ENCODE assay signal across 1 cellular context in genomic region chr12:54161481-54162437, GRCh38.
TF ChIP-seq lines count a peak whose summit lies in the region.

No MANE protein-coding gene starts in this region.

TF ChIP-seq in K562, 482 proteins besides CTCF, POLR2A, EP300 and RAD21 (continued from another document and continues in another):
- TF ChIP-seq AFF4 (CRISPR knock-in tag; IDR thresholded peaks at IDR 0.05): no peak
- TF ChIP-seq THAP7 (CRISPR knock-in tag; IDR thresholded peaks at IDR 0.05): no peak
- no peak for TF ChIP-seq TAF1 (IDR thresholded peaks at IDR 0.05; ENCODE audit: control insufficient read depth, extremely low read depth, insufficient read depth, low read length, severe bottlenecking)
- TF ChIP-seq ZNF707 (CRISPR knock-in tag; conservative IDR thresholded peaks at IDR 0.05): no peak
- TF ChIP-seq ZNF589 (CRISPR knock-in tag; IDR thresholded peaks at IDR 0.05; ENCODE audit: low read depth): no peak
- no peak for TF ChIP-seq ATF2 (CRISPR knock-in tag; IDR thresholded peaks at IDR 0.05)
- TF ChIP-seq ETS2 (tag; IDR thresholded peaks at IDR 0.05; ENCODE audit: borderline replicate concordance, poor library complexity, severe bottlenecking): no peak
- TF ChIP-seq TGIF2 (CRISPR knock-in tag; IDR thresholded peaks at IDR 0.05): no peak
- peak; percentile 47 for TF ChIP-seq TBP (optimal IDR thresholded peaks at IDR 0.05; ENCODE audit: low read depth, low read length)
- TF ChIP-seq NFE2 (IDR thresholded peaks at IDR 0.05; ENCODE audit: low read depth): peak; percentile 39; the same call in 1 of the 2 replicates
- no peak for TF ChIP-seq ZNF778 (CRISPR knock-in tag; IDR thresholded peaks at IDR 0.05)
- TF ChIP-seq HDAC1 (IDR thresholded peaks at IDR 0.05): peak in 1 of 2 experiments; percentile 42; a peak in 1 of 4 replicates
- no peak for TF ChIP-seq ZNF76 (CRISPR knock-in tag; IDR thresholded peaks at IDR 0.05; ENCODE audit: borderline replicate concordance)
- no peak for TF ChIP-seq CC2D1A (IDR thresholded peaks at IDR 0.05)
- TF ChIP-seq ELF2 (CRISPR knock-in tag; IDR thresholded peaks at IDR 0.05): no peak
- no peak for TF ChIP-seq ZNF395 (CRISPR knock-in tag; IDR thresholded peaks at IDR 0.05)
- no peak for TF ChIP-seq ZFP30 (CRISPR knock-in tag; IDR thresholded peaks at IDR 0.05; ENCODE audit: borderline replicate concordance)
- no peak for TF ChIP-seq HMG20A (CRISPR knock-in tag; conservative IDR thresholded peaks at IDR 0.05)
- no peak for TF ChIP-seq TRIM28 (IDR thresholded peaks at IDR 0.05)
- peak; percentile 98 for TF ChIP-seq C11orf30 (IDR thresholded peaks at IDR 0.05; ENCODE audit: low read depth)
- no peak for TF ChIP-seq MBD1 (CRISPR knock-in tag; IDR thresholded peaks at IDR 0.05)
- TF ChIP-seq TEAD4 (IDR thresholded peaks at IDR 0.05; ENCODE audit: low read length): no peak
- no peak for TF ChIP-seq TEAD4 (CRISPR knock-in tag; IDR thresholded peaks at IDR 0.05; ENCODE audit: borderline replicate concordance)
- no peak for TF ChIP-seq PYGO2 (tag; IDR thresholded peaks at IDR 0.05)
- TF ChIP-seq SIN3A (IDR thresholded peaks at IDR 0.05; ENCODE audit: borderline replicate concordance in 2 of 2, control insufficient read depth in 1 of 2, low read depth in 2 of 2, low read length in 2 of 2): no peak
- no peak for TF ChIP-seq NRF1 (conservative IDR thresholded peaks at IDR 0.05 in 1 of 2, IDR thresholded peaks at IDR 0.05 in 1 of 2)
- TF ChIP-seq TFAP4 (CRISPR knock-in tag; IDR thresholded peaks at IDR 0.05; ENCODE audit: borderline replicate concordance): peak; percentile 46; the same call in 1 of the 2 replicates
- no peak for TF ChIP-seq E2F8 (IDR thresholded peaks at IDR 0.05; ENCODE audit: low read depth, partially characterized antibody)
- no peak for TF ChIP-seq BHLHE40 (IDR thresholded peaks at IDR 0.05; ENCODE audit: low read length)
- TF ChIP-seq TOE1 (IDR thresholded peaks at IDR 0.05; ENCODE audit: borderline replicate concordance): 0 out of 2 replicates have a peak, but pooled peaks have one; percentile 29
- TF ChIP-seq TOE1 (CRISPR knock-in tag; IDR thresholded peaks at IDR 0.05; ENCODE audit: borderline replicate concordance, low read depth): no peak
- TF ChIP-seq POLR2H (tag; IDR thresholded peaks at IDR 0.05; ENCODE audit: low read depth): no peak
- no peak for TF ChIP-seq MTA3 (IDR thresholded peaks at IDR 0.05; ENCODE audit: borderline replicate concordance)
- no peak for TF ChIP-seq ZNF121 (CRISPR knock-in tag; conservative IDR thresholded peaks at IDR 0.05)
- no peak for TF ChIP-seq CSDE1 (IDR thresholded peaks at IDR 0.05)
- no peak for TF ChIP-seq STAT5A (IDR thresholded peaks at IDR 0.05; ENCODE audit: borderline replicate concordance, low read length)
- TF ChIP-seq RBM14 (IDR thresholded peaks at IDR 0.05; ENCODE audit: borderline replicate concordance, insufficient read depth, low read depth, low read length): no peak
- TF ChIP-seq ZNF79 (CRISPR knock-in tag; IDR thresholded peaks at IDR 0.05; ENCODE audit: low read depth): no peak
- TF ChIP-seq ZNF263 (CRISPR knock-in tag; IDR thresholded peaks at IDR 0.05; ENCODE audit: borderline replicate concordance): no peak
- TF ChIP-seq MEIS2 (IDR thresholded peaks at IDR 0.05; ENCODE audit: partially characterized antibody): peak; percentile 78
- TF ChIP-seq GTF2E2 (tag; IDR thresholded peaks at IDR 0.05): no peak
- no peak for TF ChIP-seq CBX1 (IDR thresholded peaks at IDR 0.05; ENCODE audit: low read depth)
- no peak for TF ChIP-seq GMEB1 (CRISPR knock-in tag; IDR thresholded peaks at IDR 0.05)
- TF ChIP-seq PCBP1 (IDR thresholded peaks at IDR 0.05; ENCODE audit: low read depth, low read length, poor library complexity, severe bottlenecking): no peak
- TF ChIP-seq VEZF1 (CRISPR knock-in tag; IDR thresholded peaks at IDR 0.05): no peak
- no peak for TF ChIP-seq HOXB6 (CRISPR knock-in tag; IDR thresholded peaks at IDR 0.05; ENCODE audit: borderline replicate concordance)
